In the genomic region with DNA sequence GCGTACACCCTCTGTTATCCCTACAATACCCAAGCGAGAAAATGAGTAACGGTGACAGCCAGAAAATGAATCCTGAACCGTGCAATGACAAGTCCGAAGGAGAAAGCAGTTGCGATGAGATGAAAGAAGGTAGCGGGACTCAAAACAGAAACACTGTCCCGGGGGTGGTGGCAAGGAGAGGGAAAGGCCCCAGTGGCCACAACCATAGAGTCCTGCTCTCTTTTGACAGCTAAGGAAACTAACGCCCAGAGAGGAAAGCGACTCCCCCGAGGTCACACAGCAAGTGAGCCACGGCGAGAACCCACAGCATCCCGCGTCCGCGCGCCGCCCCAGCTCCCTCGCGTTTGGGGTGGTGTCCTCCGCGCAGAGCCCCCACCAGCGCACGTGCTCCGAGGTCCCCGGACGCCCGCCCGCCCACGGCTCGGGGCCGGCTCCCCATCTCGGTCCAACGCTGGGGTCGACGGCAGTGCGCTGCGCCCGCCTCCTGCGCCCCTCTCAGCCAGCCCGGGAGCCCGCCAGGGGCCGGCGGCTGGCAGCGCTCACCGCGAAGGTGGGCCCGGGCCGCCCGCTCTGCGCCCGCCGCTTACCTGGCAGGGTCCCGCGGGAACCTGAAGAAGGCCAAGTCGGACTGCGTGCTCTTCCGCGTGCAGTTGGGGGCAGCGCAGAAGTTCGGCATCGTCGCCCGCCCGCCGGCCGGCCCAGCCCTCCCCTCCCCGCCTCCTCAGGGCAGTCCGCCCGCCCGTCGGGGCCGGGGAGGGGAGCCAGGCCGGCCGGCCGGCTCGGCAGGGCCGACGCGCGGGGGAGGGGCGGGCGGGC, we compare ENCODE assay signal across 1 cellular context.
TF ChIP-seq lines count a peak whose summit lies in the region.

No MANE protein-coding gene starts in this region.

TF ChIP-seq in endothelial cell of umbilical vein, 7 proteins besides CTCF, POLR2A, EP300 and RAD21:
- TF ChIP-seq POLR2AphosphoS5 (IDR thresholded peaks at IDR 0.05; ENCODE audit: insufficient read depth, low read depth, low read length) (no peak), GATA2 (IDR thresholded peaks at IDR 0.05; ENCODE audit: insufficient read depth, insufficient read length, low read depth, low read length) (no peak), EZH2 (IDR thresholded peaks at IDR 0.05; ENCODE audit: borderline replicate concordance, low read depth, low read length, severe bottlenecking) (no peak), JUN (IDR thresholded peaks at IDR 0.05; ENCODE audit: borderline replicate concordance, insufficient read depth, insufficient read length, low read depth) (no peak), MYC (IDR thresholded peaks at IDR 0.05; ENCODE audit: low read depth, low read length) (no peak), FOS (IDR thresholded peaks at IDR 0.05; ENCODE audit: borderline replicate concordance, insufficient read depth, low read length) (no peak)
- TF ChIP-seq, protein P1, sequence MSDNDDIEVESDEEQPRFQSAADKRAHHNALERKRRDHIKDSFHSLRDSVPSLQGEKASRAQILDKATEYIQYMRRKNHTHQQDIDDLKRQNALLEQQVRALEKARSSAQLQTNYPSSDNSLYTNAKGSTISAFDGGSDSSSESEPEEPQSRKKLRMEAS (IDR thresholded peaks at IDR 0.05; ENCODE audit: insufficient read depth, insufficient read length): no peak
TF ChIP-seq in endothelial cell of umbilical vein: peak in this region for 0.
